ENCODE assay signal across 1 cellular context in genomic region chr11:116145187-116145865, GRCh38.
TF ChIP-seq lines count a peak whose summit lies in the region.

No MANE protein-coding gene starts in this region.

TF ChIP-seq in IMR-90, 13 proteins besides CTCF, POLR2A, EP300 and RAD21:
- 0 out of 2 replicates have a peak, but pooled peaks have one; percentile 7 for TF ChIP-seq SMC3 (IDR thresholded peaks at IDR 0.05; ENCODE audit: low read depth, low read length)
- no peak for TF ChIP-seq RCOR1 (IDR thresholded peaks at IDR 0.05; ENCODE audit: insufficient replicate concordance, low read length)
TF ChIP-seq in IMR-90: peak in this region for 1.
